In genomic region chr15:53513431-53513830, GRCh38 we compare ENCODE assay signal across 35 cellular contexts.
"Had no signal": no experiment of that assay in that cellular context is flagged by ENCODE, and none has a peak within 500 bp of the region (broad histone marks: within the 10 kb centered on the region; RNA-seq: fewer than 3 reads in every experiment).

No MANE protein-coding gene starts in this region.

- H3K4me3 ChIP-seq: MG63 had no signal

- H3K36me3 ChIP-seq: MG63 had no signal

- H3K27me3 ChIP-seq: MG63 had no signal

- H3K4me2 ChIP-seq: KMS-11 had no signal

- DNase-seq: Karpas-422, Kasumi-1, MG63, MM.1S, MV-4-11, NCI-H1048, NCI-H1092, NCI-H1092 treated with DMSO at 0.1 percent for 48 hours, NCI-H1105, NCI-H1105 treated with DMSO at 0.1 percent for 48 hours, NCI-H1417, NCI-H1417 treated with DMSO at 0.1 percent for 48 hours, NCI-H1436, NCI-H1436 treated with DMSO at 0.1 percent for 48 hours, NCI-H146, NCI-H1694, NCI-H1694 treated with DMSO at 0.1 percent for 48 hours, NCI-H187, NCI-H187 treated with DMSO at 0.1 percent for 48 hours, NCI-H1930, NCI-H2029, NCI-H2029 treated with DMSO at 0.1 percent for 48 hours, NCI-H2081, NCI-H2081 treated with DMSO at 0.1 percent for 48 hours, NCI-H2107, NCI-H2171, NCI-H2171 treated with DMSO at 0.1 percent for 48 hours, NCI-H2227 treated with DMSO at 0.1 percent for 48 hours, NCI-H226, NCI-H345, NCI-H446, NCI-H446 treated with DMSO at 0.1 percent for 48 hours, NCI-H510A, NCI-H510A treated with DMSO at 0.1 percent for 48 hours had no signal

- H3K9ac ChIP-seq: KMS-11 had no signal

- H3K27ac ChIP-seq: KMS-11 had no signal

- H3K9me3 ChIP-seq: MG63 had no signal
